ENCODE assay signal across 2 cellular contexts in genomic region chr4:53477038-53477565, GRCh38.
TF ChIP-seq lines count a peak whose summit lies in the region.

No MANE protein-coding gene starts in this region.

TF ChIP-seq in SK-N-SH, 30 proteins besides CTCF, POLR2A, EP300 and RAD21 (continued from another document):
- TF ChIP-seq ZBTB33 (IDR thresholded peaks at IDR 0.05; ENCODE audit: borderline replicate concordance, low read depth) = no peak
- no peak for TF ChIP-seq SIN3A (IDR thresholded peaks at IDR 0.05; ENCODE audit: borderline replicate concordance, low read depth, low read length)
- no peak for TF ChIP-seq TAF1 (IDR thresholded peaks at IDR 0.05; ENCODE audit: borderline replicate concordance, low read depth, low read length)
- TF ChIP-seq MXI1 (IDR thresholded peaks at IDR 0.05; ENCODE audit: low read depth, low read length) = no peak
- TF ChIP-seq GABPA (IDR thresholded peaks at IDR 0.05; ENCODE audit: low read depth) = no peak
- TF ChIP-seq NFIC (IDR thresholded peaks at IDR 0.05; ENCODE audit: borderline replicate concordance) = no peak
- no peak for TF ChIP-seq CHD2 (IDR thresholded peaks at IDR 0.05; ENCODE audit: low read length, partially characterized antibody)
- TF ChIP-seq IRF3 (IDR thresholded peaks at IDR 0.05; ENCODE audit: low read depth, low read length) = no peak
- TF ChIP-seq FOXM1 (IDR thresholded peaks at IDR 0.05; ENCODE audit: low read depth) = no peak
- no peak for TF ChIP-seq MEF2A (IDR thresholded peaks at IDR 0.05; ENCODE audit: borderline replicate concordance, low read depth)

TF ChIP-seq in SK-N-SH treated with all-trans-retinoic acid at 6 μM for 48 hours, 23 proteins besides CTCF, POLR2A, EP300 and RAD21 (continued from another document):
- TF ChIP-seq CSRNP3 (CRISPR knock-in tag; IDR thresholded peaks at IDR 0.05) (no peak), TSHZ2 (CRISPR knock-in tag; IDR thresholded peaks at IDR 0.05) (no peak)
